ENCODE assay signal across 20 cellular contexts in the genomic region with DNA sequence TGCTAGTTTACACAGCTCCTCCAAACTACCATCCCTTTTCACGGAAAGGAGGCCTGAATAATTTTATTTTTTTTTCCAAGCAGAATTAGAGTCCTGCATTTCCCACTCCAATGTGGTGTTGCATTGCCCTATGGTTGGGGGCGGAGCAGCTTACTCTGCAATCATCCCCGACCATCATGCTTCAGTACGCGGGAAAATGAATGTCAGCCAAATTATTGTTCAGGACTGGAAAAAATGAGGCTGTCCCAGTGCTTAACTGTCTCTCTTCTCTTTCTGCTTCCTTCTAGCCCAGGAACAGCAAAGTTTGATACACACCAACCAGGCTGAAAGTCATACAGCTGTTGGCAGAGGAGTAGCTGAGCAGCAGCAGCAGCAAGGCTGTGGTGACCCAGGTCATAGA. TPM values are rescaled to one million over a fixed set of nuclear protein-coding genes. Genes with fewer than 3 reads are reported as not detected.
"Had no signal": no experiment of that assay in that cellular context is flagged by ENCODE, and none has a peak within 500 bp of the region (broad histone marks: within the 10 kb centered on the region; RNA-seq: fewer than 3 reads in every experiment).

No MANE protein-coding gene starts in this region.

- H3K36me3 ChIP-seq: left ventricle myocardium inferior, ovary, right atrium auricular region, right lobe of liver, tibial nerve, vagina had no signal

- H3K4me2 ChIP-seq: hepatocyte, smooth muscle cell had no signal

- DNase-seq: islet precursor cell; left ventricle myocardium inferior; midbrain; mucosa of descending colon; naive thymus-derived CD4-positive, alpha-beta T cell; ovary; right lobe of liver; stimulated activated CD4-positive, alpha-beta T cell treated with anti-CD3 and anti-CD28 coated beads, Interleukin-1b, Interleukin-23, amount 100 ng/mL, for 48 hours; stimulated activated CD4-positive, alpha-beta T cell treated with anti-CD3 and anti-CD28 coated beads, Interleukin-2, amount 100 ng/mL, for 48 hours; stimulated activated CD4-positive, alpha-beta T cell treated with anti-CD3 and anti-CD28 coated beads, Interleukin-4, amount 100 ng/mL, for 4 hours; stimulated activated CD8-positive, alpha-beta memory T cell treated with anti-CD3 and anti-CD28 coated beads, Interleukin-4, amount 100 ng/mL, for 48 hours; stimulated activated naive CD4-positive, alpha-beta T cell treated with Interleukin-2 at 50 U/mL for 16 hours; stimulated activated naive CD8-positive, alpha-beta T cell treated with anti-CD3 and anti-CD28 coated beads, Interleukin-15, amount 100 ng/mL, for 72 hours; substantia nigra had no signal

- H3K9me3 ChIP-seq: mucosa of descending colon, ovary, right lobe of liver, tibial nerve, vagina had no signal

- H3K27me3 ChIP-seq: hepatocyte, ovary, right atrium auricular region, right lobe of liver, tibial nerve, vagina had no signal

- H3K4me1 ChIP-seq: left ventricle myocardium inferior, right atrium auricular region, right lobe of liver, tibial nerve, vagina had no signal

- H2AFZ ChIP-seq: hepatocyte had no signal

- H3K4me3 ChIP-seq: hepatocyte, left ventricle myocardium inferior, lung, mucosa of descending colon, ovary, right atrium auricular region, right lobe of liver, smooth muscle cell, tibial nerve, vagina had no signal

- H3K27ac ChIP-seq: hepatocyte, left ventricle myocardium inferior, ovary, right atrium auricular region, right lobe of liver, tibial nerve, vagina had no signal

RNA-seq across cellular contexts. Expression of a gene that starts 28.2 kb away (rescaled TPM):
- polyA plus RNA-seq: smooth muscle cell had no signal
